In the genomic region with DNA sequence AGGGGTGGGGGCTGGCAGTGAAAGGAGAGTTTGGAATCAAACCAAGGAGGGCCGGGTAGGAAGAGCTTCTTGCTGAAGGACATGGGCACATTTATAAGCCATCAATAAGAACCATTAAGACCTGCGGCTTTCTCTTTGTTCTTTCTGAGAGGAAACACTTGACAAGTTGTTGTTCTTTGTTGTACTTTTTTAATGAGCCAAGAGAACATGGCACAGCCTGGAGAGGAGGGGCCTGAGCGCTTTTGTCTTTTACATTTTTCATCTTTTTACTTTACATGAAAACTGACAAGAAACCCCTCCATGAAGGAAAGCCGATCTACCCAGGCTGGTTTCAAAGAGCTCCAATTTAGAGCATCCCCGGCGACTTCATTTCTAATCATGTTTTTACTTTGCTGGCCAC, we compare ENCODE assay signal across 1 cellular context.
TF ChIP-seq lines count a peak whose summit lies in the region.

No MANE protein-coding gene starts in this region.

TF ChIP-seq in WTC11, 78 proteins besides CTCF, POLR2A, EP300 and RAD21 (continued from another document):
- TF ChIP-seq, protein P1, sequence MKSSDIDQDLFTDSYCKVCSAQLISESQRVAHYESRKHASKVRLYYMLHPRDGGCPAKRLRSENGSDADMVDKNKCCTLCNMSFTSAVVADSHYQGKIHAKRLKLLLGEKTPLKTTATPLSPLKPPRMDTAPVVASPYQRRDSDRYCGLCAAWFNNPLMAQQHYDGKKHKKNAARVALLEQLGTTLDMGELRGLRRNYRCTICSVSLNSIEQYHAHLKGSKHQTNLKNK (CRISPR knock-in tag; IDR thresholded peaks at IDR 0.05) = no peak
- no peak for TF ChIP-seq KAT7 (CRISPR knock-in tag; IDR thresholded peaks at IDR 0.05; ENCODE audit: borderline replicate concordance)
- no peak for TF ChIP-seq ESRRA (CRISPR knock-in tag; IDR thresholded peaks at IDR 0.05; ENCODE audit: borderline replicate concordance)
- no peak for TF ChIP-seq IRF2 (CRISPR knock-in tag; IDR thresholded peaks at IDR 0.05; ENCODE audit: borderline replicate concordance, low read depth)
- no peak for TF ChIP-seq TEAD4 (CRISPR knock-in tag; IDR thresholded peaks at IDR 0.05)
